ENCODE assay signal across 9 cellular contexts in the genomic region with DNA sequence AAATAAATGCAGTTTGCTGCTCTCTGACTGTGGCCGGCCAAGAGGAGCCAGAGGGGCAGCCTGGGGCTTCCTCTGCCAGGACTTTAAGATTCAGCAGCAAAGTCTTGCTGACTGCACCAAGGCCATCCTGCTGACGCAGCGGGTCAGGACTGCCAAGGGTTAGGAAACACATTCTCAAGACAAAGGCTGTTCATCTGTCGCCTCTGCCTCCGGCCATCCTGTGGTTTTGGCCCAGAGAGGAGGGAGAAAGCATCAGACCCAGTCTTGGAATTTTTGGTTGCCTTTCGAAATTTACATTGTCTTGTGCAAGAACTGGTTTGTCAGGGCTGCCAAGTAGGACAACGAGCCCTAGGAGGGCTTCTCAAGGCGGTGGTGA. TPM values are rescaled to one million over a fixed set of nuclear protein-coding genes. Genes with fewer than 3 reads are reported as not detected.
A peak's percentile ranks its signal among the peaks of the same experiment; 100 is the strongest.
DNase-seq lines count a peak whose midpoint lies in the region; TF ChIP-seq lines count a peak whose summit lies in the region.
"Had no signal": no experiment of that assay in that cellular context is flagged by ENCODE, and none has a peak within 500 bp of the region (broad histone marks: within the 10 kb centered on the region; RNA-seq: fewer than 3 reads in every experiment).

No MANE protein-coding gene starts in this region.

- H3K4me1 ChIP-seq in spleen, result peaks cover 0 to 49% (median 11%) of the 10 kb centered on the region in 6 donors

- intact Hi-C loops in spleen (cut with DNase I; ENCODE audit: low total_unique reads), result no loop called here

- peak overlapping the region in 7 of 8 donors; percentile 35 to 81 (median 68) for H3K27ac ChIP-seq in spleen

- DNase-seq in HFF-Myc (ENCODE audit: extremely low read depth, low read depth) (peak; percentile 46), brain pericyte (ENCODE audit: low read depth, low spot score) (peak; percentile 43), hypothalamus (lab: John Stamatoyannopoulos, UW) (peak in 35 of 51 donors; percentile 8 to 72 (median 51)), spleen (peak; percentile 85), NAMALWA (ENCODE audit: low spot score) (no peak), NCI-H524 treated with DMSO at 0.1 percent for 48 hours (lab: John Stamatoyannopoulos, UW) (no peak), NCI-H1092 (lab: John Stamatoyannopoulos, UW) (no peak)
- DNase-seq in activated naive CD4-positive, alpha-beta T cell (lab: John Stamatoyannopoulos, UW), result no peak

- TF ChIP-seq POLR2A in spleen (IDR thresholded peaks at IDR 0.05), result no peak

- 40 to 64% (median 47%) methylated on average over 6 to 8 of the region's 8 CpGs for WGBS in spleen, 5 donors

- no peak overlapping the region for H3K4me3 ChIP-seq in HFF-Myc (replicated peaks; ENCODE audit: low read depth, low read length)
- H3K4me3 ChIP-seq in spleen, result no peak overlapping the region

- H3K36me3 ChIP-seq in spleen, result peaks cover 0 to 70% (median 2%) of the 10 kb centered on the region in 6 donors

- no peaks in the 10 kb centered on the region for H3K9me3 ChIP-seq in spleen

- TF ChIP-seq CTCF in HFF-Myc (IDR thresholded peaks at IDR 0.05; ENCODE audit: low read depth, low read length, missing control alignments), result no peak
- TF ChIP-seq CTCF in spleen (IDR thresholded peaks at IDR 0.05 in 8 of 11, conservative IDR thresholded peaks at IDR 0.05 in 3 of 11), result no peak

- no peaks in the 10 kb centered on the region for H3K27me3 ChIP-seq in spleen (replicated peaks in 1 of 7)

RNA-seq across cellular contexts. Expression of a gene that starts 42.8 kb away (rescaled TPM):
- not detected for total RNA-seq in spleen
- polyA plus RNA-seq in spleen, result not detected
- total RNA-seq: neural crest cell had no signal

RNA-seq across cellular contexts. Expression of a gene that starts 45.6 kb away (rescaled TPM):
- 10 to 100 TPM; 17.7 to 31.3 (median 25.2) TPM for total RNA-seq in spleen
- polyA plus RNA-seq in spleen, result 1 to 10 TPM; 5.2 to 8.8 (median 8.5) TPM

RNA-seq across cellular contexts. Expression of a gene that starts 45.9 kb away (rescaled TPM):
- 10 to 100 TPM; 47.7 to 72.6 (median 58.4) TPM for total RNA-seq in spleen
- 10 to 100 TPM; 40.0 to 52.2 (median 41.4) TPM for polyA plus RNA-seq in spleen

RNA-seq across cellular contexts. Expression of a gene that starts 57.2 kb away (rescaled TPM):
- 1 to 10 TPM in 4 of 7 donors, under 1 TPM in 3; 0.52 to 2.1 (median 1.6) TPM for total RNA-seq in spleen
- polyA plus RNA-seq in spleen, result 1 to 10 TPM in 1 of 3 donors, under 1 TPM in 2; 0.20 to 1.0 (median 0.99) TPM

RNA-seq across cellular contexts. Expression of a gene that starts 57.3 kb away (rescaled TPM):
- not detected for total RNA-seq in spleen
- not detected for polyA plus RNA-seq in spleen
- total RNA-seq: neural crest cell had no signal

Comparison
In these comparisons a context has a peak if more than half of its experiments do, and no peak if none do; other contexts are left out.
1. DNase-seq: peak in HFF-Myc (single experiment), brain pericyte (single experiment), hypothalamus (35 of 51) and spleen (single experiment); none in NAMALWA (single experiment), NCI-H524 treated with DMSO at 0.1 percent for 48 hours (single experiment), activated naive CD4-positive, alpha-beta T cell (0 of 4) and NCI-H1092 (single experiment).